ENCODE assay signal across 1 cellular context in the genomic region with DNA sequence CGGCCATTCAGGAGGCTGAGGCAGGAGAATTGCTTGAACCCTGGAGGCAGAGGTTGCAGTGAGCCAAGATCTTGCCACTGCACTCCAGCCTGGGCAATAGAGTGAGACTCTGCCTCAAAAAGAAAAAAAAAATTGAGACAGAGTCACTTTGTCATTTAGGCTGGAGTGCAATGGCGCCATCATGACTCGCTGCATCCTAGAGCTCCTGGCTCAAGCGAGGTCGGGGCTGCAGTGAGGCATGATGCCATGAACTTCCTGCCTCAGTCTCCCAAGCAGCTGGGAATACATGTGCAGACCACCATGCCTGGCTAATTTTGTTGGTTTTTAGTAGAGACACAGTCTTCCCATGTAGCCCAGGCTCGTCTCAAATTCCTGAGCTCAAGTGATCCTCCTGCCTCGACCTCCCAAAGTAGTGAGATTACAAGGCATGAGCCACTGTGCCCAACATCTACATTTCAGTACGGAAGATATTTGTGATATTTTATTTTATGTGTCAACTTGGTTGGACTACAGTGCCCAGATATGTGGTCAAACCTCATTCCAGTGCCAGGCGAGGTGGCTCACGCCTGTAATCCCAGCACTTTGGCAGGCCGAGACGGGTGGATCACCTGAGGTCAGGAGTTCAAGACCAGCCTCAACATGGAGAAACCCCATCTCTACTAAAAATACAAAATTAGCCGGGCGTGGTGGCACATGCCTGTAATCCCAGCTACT. TPM values are rescaled to one million over a fixed set of nuclear protein-coding genes. Genes with fewer than 3 reads are reported as not detected.
"Had no signal": no experiment of that assay in that cellular context is flagged by ENCODE, and none has a peak within 500 bp of the region (broad histone marks: within the 10 kb centered on the region; RNA-seq: fewer than 3 reads in every experiment).

No MANE protein-coding gene starts in this region.

RNA-seq across cellular contexts. Expression of gene SLC2A3, which starts 14.4 kb away (rescaled TPM):
- total RNA-seq: HT-29 had no signal
